In genomic region chr4:109729155-109729562, GRCh38 we compare ENCODE assay signal across 8 cellular contexts. TPM values are rescaled to one million over a fixed set of nuclear protein-coding genes. Genes with fewer than 3 reads are reported as not detected.
DNase-seq lines count a peak whose midpoint lies in the region; ATAC-seq and TF ChIP-seq lines count a peak whose summit lies in the region.

No MANE protein-coding gene starts in this region.

- H3K27me3 ChIP-seq in esophagus muscularis mucosa (no peaks in the 10 kb centered on the region), neuronal stem cell (ENCODE audit: control insufficient read depth in 3 of 3, insufficient read depth in 3 of 3, low read depth in 1 of 3, low read length in 3 of 3) (peaks cover 0 to 13% (median 9%) of the 10 kb centered on the region in 3 experiments)

- H2BK120ac ChIP-seq in neuronal stem cell (ENCODE audit: low read depth, low read length): no peak overlapping the region

- H3K36me3 ChIP-seq in esophagus muscularis mucosa: no peaks in the 10 kb centered on the region
- H3K36me3 ChIP-seq in neuronal stem cell (replicated peaks in 1 of 2; ENCODE audit: control insufficient read depth in 2 of 2, insufficient read depth in 2 of 2, low read length in 2 of 2): no peaks in the 10 kb centered on the region

- H2BK5ac ChIP-seq in neuronal stem cell (ENCODE audit: low read length): no peak overlapping the region

- DNase-seq in activated T-cell treated with anti-CD3 and anti-CD28 coated beads, Interleukin-2, amount 50 U/mL, for 4 hours: no peak
- no peak for DNase-seq in activated T-cell treated with anti-CD3 and anti-CD28 coated beads, Interleukin-2, amount 50 U/mL, for 48 hours
- no peak for DNase-seq in esophagus muscularis mucosa (ENCODE audit: extremely low spot score)
- no peak for DNase-seq in neuronal stem cell (ENCODE audit: low spot score)

- no peaks in the 10 kb centered on the region for H3K9me3 ChIP-seq in esophagus muscularis mucosa
- no peaks in the 10 kb centered on the region for H3K9me3 ChIP-seq in neuronal stem cell (replicated peaks in 1 of 2; ENCODE audit: control insufficient read depth in 2 of 2, insufficient read depth in 1 of 2, low read depth in 1 of 2, low read length in 2 of 2)

- H3K23ac ChIP-seq in neuronal stem cell (ENCODE audit: low read depth, low read length, poor library complexity): peak overlapping the region; percentile 89

- no peak for TF ChIP-seq CTCF in esophagus muscularis mucosa (IDR thresholded peaks at IDR 0.05)

- peak overlapping the region; percentile 22 for H4K91ac ChIP-seq in neuronal stem cell (ENCODE audit: low read depth, low read length, poor library complexity)

- H2BK15ac ChIP-seq in neuronal stem cell (ENCODE audit: low read length): no peak overlapping the region

- H3K79me1 ChIP-seq in neuronal stem cell (ENCODE audit: low read depth, low read length): peaks cover 2% of the 10 kb centered on the region

- H3K4me1 ChIP-seq in esophagus muscularis mucosa (peaks cover 13 to 20% (median 15%) of the 10 kb centered on the region in 4 donors), neuronal stem cell (ENCODE audit: control insufficient read depth in 2 of 2, insufficient read depth in 1 of 2, low read depth in 1 of 2, low read length in 2 of 2) (peaks cover 0 to 3% of the 10 kb centered on the region in 2 donors)

- ATAC-seq in activated T-cell treated with anti-CD3 and anti-CD28 coated beads, Interleukin-2, amount 50 U/mL, for 4 hours: no peak
- peak; percentile 34 for ATAC-seq in SK-N-SH treated with all-trans-retinoic acid at 6 μM for 48 hours
- no peak for ATAC-seq in HG02973 (IDR thresholded peaks at IDR 0.05; ENCODE audit: unreplicated experiment)
- ATAC-seq in GM21825 (IDR thresholded peaks at IDR 0.05; ENCODE audit: unreplicated experiment): no peak
- no peak for ATAC-seq in HG02571 (IDR thresholded peaks at IDR 0.05; ENCODE audit: unreplicated experiment)

- H3K4ac ChIP-seq in neuronal stem cell (ENCODE audit: low read length): no peak overlapping the region

- intact Hi-C loops in esophagus muscularis mucosa (cut with DNase I): loop anchor here (2.0 to 5.0 kb wide), 2 partner anchors 26 to 297 kb away; partner anchors contain the start of genes CASP6 and SEC24B

- no peak overlapping the region for H3K14ac ChIP-seq in neuronal stem cell (ENCODE audit: low read length)

- no peak overlapping the region for H2AK5ac ChIP-seq in neuronal stem cell (ENCODE audit: low read depth, low read length)

- peak overlapping the region; percentile 78 to 93 (median 88) for H3K4me3 ChIP-seq in esophagus muscularis mucosa
- peak overlapping the region; percentile 97 to 98 for H3K4me3 ChIP-seq in neuronal stem cell (ENCODE audit: low read length in 2 of 2)

- H2BK12ac ChIP-seq in neuronal stem cell (ENCODE audit: low read length): no peak overlapping the region

- H3K27me3 Mint-ChIP-seq in activated T-cell treated with anti-CD3 and anti-CD28 coated beads, Interleukin-2, amount 50 U/mL, for 4 hours (ENCODE audit: low read depth): no peaks in the 10 kb centered on the region

- 11% methylated on average over 11 of the region's 11 CpGs for WGBS in esophagus muscularis mucosa
- no CpG with 5 or more reads among the region's 11 CpGs for WGBS in neuronal stem cell (ENCODE audit: extremely low coverage in 2 of 2, insufficient read length in 2 of 2, insufficient replicate concordance in 1 of 2), 2 donors

- H3K18ac ChIP-seq in neuronal stem cell (ENCODE audit: low read length): no peak overlapping the region

- no peak for TF ChIP-seq POLR2A in esophagus muscularis mucosa (IDR thresholded peaks at IDR 0.05; ENCODE audit: low read depth)

- H3K9me3 Mint-ChIP-seq in activated T-cell treated with anti-CD3 and anti-CD28 coated beads, Interleukin-2, amount 50 U/mL, for 4 hours: no peaks in the 10 kb centered on the region

- H4K8ac ChIP-seq in neuronal stem cell (ENCODE audit: low read depth, low read length): no peak overlapping the region

- H3K4me3 Mint-ChIP-seq in activated T-cell treated with anti-CD3 and anti-CD28 coated beads, Interleukin-2, amount 50 U/mL, for 4 hours: peak overlapping the region; percentile 87

- H3K4me2 ChIP-seq in neuronal stem cell (ENCODE audit: insufficient read depth, low read length, poor library complexity, severe bottlenecking): peak overlapping the region; percentile 86

- H3K27ac ChIP-seq in esophagus muscularis mucosa (replicated peaks in 1 of 4) (peak overlapping the region; percentile 76 to 80 (median 78)), neuronal stem cell (replicated peaks; ENCODE audit: low read length) (no peak overlapping the region)

- peak overlapping the region; percentile 98 for H2AFZ ChIP-seq in neuronal stem cell (ENCODE audit: low read length)

- TF ChIP-seq EP300 in esophagus muscularis mucosa (IDR thresholded peaks at IDR 0.05): no peak

- peak overlapping the region; percentile 78 for H3K9ac ChIP-seq in neuronal stem cell (ENCODE audit: low read depth, low read length, poor library complexity)

- peaks cover 22% of the 10 kb centered on the region for H3K4me1 Mint-ChIP-seq in activated T-cell treated with anti-CD3 and anti-CD28 coated beads, Interleukin-2, amount 50 U/mL, for 4 hours (ENCODE audit: low read depth)

- peaks cover 17% of the 10 kb centered on the region for H3K36me3 Mint-ChIP-seq in activated T-cell treated with anti-CD3 and anti-CD28 coated beads, Interleukin-2, amount 50 U/mL, for 4 hours (ENCODE audit: insufficient read depth)

TF ChIP-seq in SK-N-SH treated with all-trans-retinoic acid at 6 μM for 48 hours, 23 proteins besides CTCF, POLR2A, EP300 and RAD21:
- TF ChIP-seq ESRRG (CRISPR knock-in tag; IDR thresholded peaks at IDR 0.05): no peak

RNA-seq across cellular contexts. Expression of gene PLA2G12A, which starts 0.7 kb away (rescaled TPM):
- 10 to 100 TPM; 12.9 to 18.2 (median 18.2) TPM for total RNA-seq in activated T-cell treated with anti-CD3 and anti-CD28 coated beads, Interleukin-2, amount 50 U/mL, for 4 hours
- 10 to 100 TPM; 18.8 to 24.5 (median 23.4) TPM for total RNA-seq in esophagus muscularis mucosa
- polyA plus RNA-seq in neuronal stem cell (2013, experiment 1 of 2): 8.8 TPM
- polyA plus RNA-seq in neuronal stem cell (2013, experiment 2 of 2): 10.2 TPM

RNA-seq across cellular contexts. Expression of gene CASP6, which starts 25.9 kb away (rescaled TPM):
- 10 to 100 TPM; 10.1 to 14.1 (median 11.4) TPM for total RNA-seq in activated T-cell treated with anti-CD3 and anti-CD28 coated beads, Interleukin-2, amount 50 U/mL, for 4 hours
- total RNA-seq in esophagus muscularis mucosa: 10 to 100 TPM; 16.3 to 26.8 (median 19.2) TPM
- 23.4 TPM for polyA plus RNA-seq in neuronal stem cell (2013, experiment 1 of 2)
- polyA plus RNA-seq in neuronal stem cell (2013, experiment 2 of 2): 23.4 TPM
